25 cellular contexts compared by ENCODE assay signal in genomic region chr10:68340358-68341080, GRCh38. TPM values are rescaled to one million over a fixed set of nuclear protein-coding genes. Genes with fewer than 3 reads are reported as not detected.
DNase-seq lines count a peak whose midpoint lies in the region; ATAC-seq and TF ChIP-seq lines count a peak whose summit lies in the region.
"Had no signal": no experiment of that assay in that cellular context is flagged by ENCODE, and none has a peak within 500 bp of the region (broad histone marks: within the 10 kb centered on the region; RNA-seq: fewer than 3 reads in every experiment).

No MANE protein-coding gene starts in this region.

- H3K36me3 Mint-ChIP-seq in activated CD4-positive, alpha-beta T cell treated with anti-CD3 and anti-CD28 coated beads for 36 hours (ENCODE audit: low read depth): peaks cover 72% of the 10 kb centered on the region
- peaks cover 8 to 82% (median 29%) of the 10 kb centered on the region in 3 donors for H3K36me3 Mint-ChIP-seq in CD8-positive, alpha-beta memory T cell
- H3K36me3 Mint-ChIP-seq in WTC11 (peaks cover 68% of the 10 kb centered on the region), nephron progenitor cell (ENCODE audit: low read depth) (peaks cover 86% of the 10 kb centered on the region)

- TF ChIP-seq CTCF in WTC11 (IDR thresholded peaks at IDR 0.05) (no peak), nephron progenitor cell (IDR thresholded peaks at IDR 0.05) (no peak)

- intact Hi-C loops in activated CD4-positive, alpha-beta T cell treated with anti-CD3 and anti-CD28 coated beads for 36 hours (cut with DNase I, micrococcal nuclease): no loop called here

- POLR2A ChIA-PET in activated CD4-positive, alpha-beta T cell treated with anti-CD3 and anti-CD28 coated beads for 36 hours (lab: Charles Lee): no interaction called here
- POLR2A ChIA-PET in CD8-positive, alpha-beta memory T cell (lab: Charles Lee): interaction anchor here (1.8 kb wide), 1 partner anchor 8 kb away, joined by 9 read pairs; the partner anchor contains the start of genes HNRNPH3 and PBLD
- POLR2A ChIA-PET in WTC11 (lab: Charles Lee): interaction anchor here (0.8 kb wide), 2 partner anchors 9 kb away, joined by 3 to 5 read pairs; partner anchors contain the start of gene HNRNPH3

- no peak for DNase-seq in activated CD4-positive, alpha-beta T cell treated with anti-CD3 and anti-CD28 coated beads for 36 hours
- DNase-seq in activated CD4-positive, alpha-beta T cell treated with anti-CD3 and anti-CD28 coated beads for 1 hour: no peak
- no peak for DNase-seq in CD8-positive, alpha-beta memory T cell
- DNase-seq in WTC11 (ENCODE audit: low spot score) (no peak), nephron progenitor cell (no peak), NCI-H1048 (lab: John Stamatoyannopoulos, UW) (no peak), AG08396 (ENCODE audit: low spot score) (no peak)
- DNase-seq: 8988T; activated CD4-positive, alpha-beta T cell treated with anti-CD3 and anti-CD28 coated beads for 4 hours; activated CD8-positive, alpha-beta memory T cell treated with anti-CD3 and anti-CD28 coated beads, Interleukin-2, amount 10 ng/mL, durations not matched to agents 7 days and 5 days; AML-193; CD8-positive, alpha-beta T cell; cortex of kidney; DMS153; esophagus squamous epithelium; foreskin melanocyte; mucosa of descending colon; NCI-H1092; NCI-H187 treated with DMSO at 0.1 percent for 48 hours; NCI-H524; stimulated activated naive CD4-positive, alpha-beta T cell treated with Interleukin-2 at 50 U/mL for 16 hours had no signal

- peaks cover 38% of the 10 kb centered on the region for H3K4me1 Mint-ChIP-seq in activated CD4-positive, alpha-beta T cell treated with anti-CD3 and anti-CD28 coated beads for 36 hours
- peaks cover 37 to 55% (median 53%) of the 10 kb centered on the region in 3 donors for H3K4me1 Mint-ChIP-seq in CD8-positive, alpha-beta memory T cell
- H3K4me1 Mint-ChIP-seq in WTC11 (peaks cover 21% of the 10 kb centered on the region), nephron progenitor cell (peaks cover 30% of the 10 kb centered on the region)

- no peaks in the 10 kb centered on the region for H3K9me3 ChIP-seq in CD8-positive, alpha-beta memory T cell (ENCODE audit: low read length)
- H3K9me3 ChIP-seq: ascending aorta, esophagus squamous epithelium, mucosa of descending colon had no signal

- H3K27ac Mint-ChIP-seq in activated CD4-positive, alpha-beta T cell treated with anti-CD3 and anti-CD28 coated beads for 36 hours: peak overlapping the region; percentile 24
- H3K27ac Mint-ChIP-seq in CD8-positive, alpha-beta memory T cell: peak overlapping the region in 6 of 8 donors; percentile 19 to 55 (median 37)
- H3K27ac Mint-ChIP-seq in WTC11: peak overlapping the region; percentile 64; the same call in 1 of the 2 replicates
- H3K27ac Mint-ChIP-seq in nephron progenitor cell: peak overlapping the region; percentile 23
- H3K27ac Mint-ChIP-seq: activated CD8-positive, alpha-beta memory T cell treated with anti-CD3 and anti-CD28 coated beads, Interleukin-2, amount 10 ng/mL, durations not matched to agents 7 days and 5 days; CD8-positive, alpha-beta T cell had no signal

- no peak overlapping the region for H3K27ac ChIP-seq in CD8-positive, alpha-beta memory T cell (ENCODE audit: low read depth, low read length)
- H3K27ac ChIP-seq: ascending aorta, esophagus squamous epithelium, SK-N-MC had no signal

- CTCF ChIA-PET in activated CD4-positive, alpha-beta T cell treated with anti-CD3 and anti-CD28 coated beads for 36 hours (lab: Charles Lee): interaction anchor here (1.1 to 1.2 kb wide), 2 partner anchors 7 to 14 kb away, joined by 3 to 4 read pairs; partner anchors contain the start of gene PBLD
- CTCF ChIA-PET in CD8-positive, alpha-beta memory T cell (lab: Charles Lee): no interaction called here
- CTCF ChIA-PET in WTC11 (lab: Charles Lee): interaction anchor here (1.6 kb wide), 1 partner anchor 8 kb away, joined by 8 read pairs; no protein-coding TSS in a partner anchor

- H3K4me1 ChIP-seq in CD8-positive, alpha-beta memory T cell (ENCODE audit: insufficient read depth, low read length): peaks cover 21% of the 10 kb centered on the region

- peaks cover 45% of the 10 kb centered on the region for H3K36me3 ChIP-seq in CD8-positive, alpha-beta memory T cell (ENCODE audit: insufficient read depth, low read length)

- no peak for ATAC-seq in activated CD4-positive, alpha-beta T cell treated with anti-CD3 and anti-CD28 coated beads for 36 hours
- no peak for ATAC-seq in WTC11
- no peak for ATAC-seq in GM19023 (IDR thresholded peaks at IDR 0.05; ENCODE audit: unreplicated experiment)
- ATAC-seq: activated CD8-positive, alpha-beta memory T cell treated with anti-CD3 and anti-CD28 coated beads, Interleukin-2, amount 10 ng/mL, durations not matched to agents 7 days and 5 days; CD8-positive, alpha-beta T cell; mucosa of descending colon had no signal

- H3K4me3 Mint-ChIP-seq in activated CD4-positive, alpha-beta T cell treated with anti-CD3 and anti-CD28 coated beads for 36 hours: no peak overlapping the region
- no peak overlapping the region for H3K4me3 Mint-ChIP-seq in CD8-positive, alpha-beta memory T cell
- no peak overlapping the region for H3K4me3 Mint-ChIP-seq in WTC11
- H3K4me3 Mint-ChIP-seq in nephron progenitor cell: no peak overlapping the region
- H3K4me3 Mint-ChIP-seq: activated CD8-positive, alpha-beta memory T cell treated with anti-CD3 and anti-CD28 coated beads, Interleukin-2, amount 10 ng/mL, durations not matched to agents 7 days and 5 days; CD8-positive, alpha-beta T cell had no signal

- H3K27me3 ChIP-seq in CD8-positive, alpha-beta memory T cell (ENCODE audit: insufficient read depth, low read length, poor library complexity, severe bottlenecking): no peaks in the 10 kb centered on the region
- H3K27me3 ChIP-seq: ascending aorta, esophagus squamous epithelium had no signal

- H3K4me3 ChIP-seq in CD8-positive, alpha-beta memory T cell (ENCODE audit: low read length): no peak overlapping the region
- H3K4me3 ChIP-seq: ascending aorta, esophagus squamous epithelium, mucosa of descending colon, SK-N-MC had no signal

- no peaks in the 10 kb centered on the region for H3K27me3 Mint-ChIP-seq in activated CD4-positive, alpha-beta T cell treated with anti-CD3 and anti-CD28 coated beads for 36 hours
- no peaks in the 10 kb centered on the region for H3K27me3 Mint-ChIP-seq in CD8-positive, alpha-beta memory T cell
- H3K27me3 Mint-ChIP-seq in WTC11 (ENCODE audit: low read depth) (no peaks in the 10 kb centered on the region), nephron progenitor cell (ENCODE audit: low read depth, poor library complexity) (no peaks in the 10 kb centered on the region)
- H3K27me3 Mint-ChIP-seq: activated CD8-positive, alpha-beta memory T cell treated with anti-CD3 and anti-CD28 coated beads, Interleukin-2, amount 10 ng/mL, durations not matched to agents 7 days and 5 days had no signal

- H3K9me3 Mint-ChIP-seq in activated CD4-positive, alpha-beta T cell treated with anti-CD3 and anti-CD28 coated beads for 36 hours (ENCODE audit: low read depth): no peaks in the 10 kb centered on the region
- H3K9me3 Mint-ChIP-seq in CD8-positive, alpha-beta memory T cell: no peaks in the 10 kb centered on the region
- H3K9me3 Mint-ChIP-seq in WTC11: no peaks in the 10 kb centered on the region
- H3K9me3 Mint-ChIP-seq in nephron progenitor cell: no peaks in the 10 kb centered on the region
- H3K9me3 Mint-ChIP-seq: activated naive CD4-positive, alpha-beta T cell treated with anti-CD3 and anti-CD28 coated beads, Interleukin-2, amount 50 U/mL, for 72 hours; CD8-positive, alpha-beta T cell had no signal

TF ChIP-seq in WTC11, 78 proteins besides CTCF, POLR2A, EP300 and RAD21:
- no peak for TF ChIP-seq ATF1 (CRISPR knock-in tag; IDR thresholded peaks at IDR 0.05)
- no peak for TF ChIP-seq RORB (CRISPR knock-in tag; IDR thresholded peaks at IDR 0.05)
- TF ChIP-seq GRHL2 (CRISPR knock-in tag; IDR thresholded peaks at IDR 0.05; ENCODE audit: insufficient replicate concordance, severe bottlenecking): no peak
- TF ChIP-seq ETV6 (CRISPR knock-in tag; IDR thresholded peaks at IDR 0.05): no peak
- TF ChIP-seq OVOL2 (CRISPR knock-in tag; IDR thresholded peaks at IDR 0.05; ENCODE audit: borderline replicate concordance): no peak
- no peak for TF ChIP-seq FOXK1 (CRISPR knock-in tag; IDR thresholded peaks at IDR 0.05)
- no peak for TF ChIP-seq E2F1 (CRISPR knock-in tag; IDR thresholded peaks at IDR 0.05)
- no peak for TF ChIP-seq SOX15 (CRISPR knock-in tag; IDR thresholded peaks at IDR 0.05)
- no peak for TF ChIP-seq TCF7 (CRISPR knock-in tag; IDR thresholded peaks at IDR 0.05; ENCODE audit: low read depth)
- TF ChIP-seq ZNF416 (CRISPR knock-in tag; IDR thresholded peaks at IDR 0.05): no peak
- no peak for TF ChIP-seq CREB1 (CRISPR knock-in tag; IDR thresholded peaks at IDR 0.05)
- no peak for TF ChIP-seq ZNF263 (CRISPR knock-in tag; IDR thresholded peaks at IDR 0.05; ENCODE audit: low read depth)
- no peak for TF ChIP-seq NFYB (CRISPR knock-in tag; conservative IDR thresholded peaks at IDR 0.05; ENCODE audit: low read depth)
- TF ChIP-seq ZNF232 (CRISPR knock-in tag; IDR thresholded peaks at IDR 0.05): no peak
- TF ChIP-seq MXD4 (CRISPR knock-in tag; IDR thresholded peaks at IDR 0.05; ENCODE audit: borderline replicate concordance): no peak

RNA-seq across cellular contexts. Expression of gene PBLD, which starts 7.8 kb away (rescaled TPM):
- total RNA-seq in activated CD4-positive, alpha-beta T cell treated with anti-CD3 and anti-CD28 coated beads for 36 hours: 1 to 10 TPM; 1.1 to 1.2 TPM
- total RNA-seq in CD8-positive, alpha-beta memory T cell: 1 to 10 TPM; 1.2 to 1.7 TPM
- polyA plus RNA-seq in CD8-positive, alpha-beta memory T cell: 0.95 TPM
- total RNA-seq in WTC11 (2021): 2.4 to 2.7 TPM (median 2.6 TPM) in 3 replicates

RNA-seq across cellular contexts. Expression of gene HNRNPH3, which starts 8.7 kb away (rescaled TPM):
- total RNA-seq in activated CD4-positive, alpha-beta T cell treated with anti-CD3 and anti-CD28 coated beads for 36 hours: 100 to 1,000 TPM; 126 to 157 TPM
- total RNA-seq in CD8-positive, alpha-beta memory T cell: 100 to 1,000 TPM; 170 to 171 TPM
- polyA plus RNA-seq in CD8-positive, alpha-beta memory T cell: 145 TPM
- 220 to 226 TPM (median 223 TPM) in 3 replicates for total RNA-seq in WTC11 (2021)
